ENCODE assay signal across 8 cellular contexts in the genomic region with DNA sequence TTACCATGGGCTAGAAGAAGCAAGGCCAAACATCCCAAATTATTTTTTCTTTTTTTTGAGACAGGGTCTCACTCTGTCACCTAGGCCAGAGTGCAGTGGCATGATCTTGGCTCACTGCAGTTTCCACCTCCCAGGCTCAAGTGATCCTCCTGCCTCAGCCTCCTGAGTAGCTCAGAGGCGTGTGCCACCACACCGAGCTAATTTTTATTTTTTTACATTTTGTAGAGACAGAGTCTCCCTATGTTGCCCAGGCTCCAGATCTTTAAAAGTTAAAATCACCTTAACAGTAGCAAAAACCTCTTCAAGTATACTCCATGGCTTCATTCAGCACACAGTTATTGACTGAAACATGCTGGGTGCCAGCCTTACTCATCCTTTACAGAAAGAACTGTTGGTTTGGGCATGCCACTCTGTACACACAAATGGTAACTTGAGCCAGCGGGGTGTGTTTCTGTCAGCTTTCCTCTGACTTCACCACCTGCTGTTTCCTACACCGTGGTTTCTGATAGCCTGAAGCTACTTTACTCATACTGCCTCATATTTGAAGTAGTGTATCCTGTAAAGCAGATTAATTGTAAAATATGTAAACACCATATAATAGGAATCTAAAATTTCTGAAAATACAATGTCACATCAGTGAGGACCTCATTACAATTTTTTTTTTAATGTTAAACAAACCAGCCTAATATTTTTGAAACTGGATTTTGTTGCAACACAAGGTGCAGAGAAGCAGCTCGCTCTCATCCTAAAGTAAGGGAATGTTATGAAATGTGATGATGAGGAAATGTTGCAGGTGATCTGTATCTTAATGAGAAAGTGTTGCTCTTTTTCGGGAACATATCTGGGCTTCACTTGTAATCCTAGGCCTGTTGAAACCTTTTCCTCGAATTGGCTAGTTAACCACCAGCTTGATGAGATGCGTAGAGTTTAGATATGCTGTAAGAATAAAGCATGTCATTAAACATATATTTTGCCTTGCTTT.
DNase-seq lines count a peak whose midpoint lies in the region; ATAC-seq, FAIRE-seq and TF ChIP-seq lines count a peak whose summit lies in the region.

No MANE protein-coding gene starts in this region.

- H3K27me3 ChIP-seq in liver (ENCODE audit: control insufficient read depth in 4 of 4, insufficient read depth in 4 of 4, low read length in 3 of 4) (no peaks in the 10 kb centered on the region), esophagus muscularis mucosa (no peaks in the 10 kb centered on the region)

- intact Hi-C loops in esophagus muscularis mucosa (cut with DNase I): no loop called here

- no peaks in the 10 kb centered on the region for H3K9me3 ChIP-seq in T-helper 17 cell (ENCODE audit: control insufficient read depth, low read length, poor library complexity, severe bottlenecking)
- no peaks in the 10 kb centered on the region for H3K9me3 ChIP-seq in liver (ENCODE audit: control insufficient read depth in 4 of 4, low read length in 3 of 4)
- H3K9me3 ChIP-seq in esophagus muscularis mucosa: no peaks in the 10 kb centered on the region

- peaks cover 7% of the 10 kb centered on the region for H3K36me3 Mint-ChIP-seq in T-helper 17 cell (ENCODE audit: low read depth)

- DNase-seq in COLO668 (lab: John Stamatoyannopoulos, UW; ENCODE audit: unreplicated experiment) (peak; percentile 88), NB4 (ENCODE audit: low read depth) (peak; percentile 35), T-helper 17 cell (no peak), D721Med (ENCODE audit: insufficient read length, low spot score) (no peak), esophagus muscularis mucosa (ENCODE audit: extremely low spot score) (no peak)

- TF ChIP-seq RAD21 in liver (IDR thresholded peaks at IDR 0.05): peak; percentile 36 to 49

- no peak for TF ChIP-seq EP300 in esophagus muscularis mucosa (IDR thresholded peaks at IDR 0.05)

- H3K9ac ChIP-seq in liver (ENCODE audit: low read depth in 1 of 2, low read length in 2 of 2): no peak overlapping the region

- no peak for ATAC-seq in T-helper 17 cell
- ATAC-seq in HG02885 (IDR thresholded peaks at IDR 0.05; ENCODE audit: poor library complexity, unreplicated experiment): no peak
- ATAC-seq in GM19035 (IDR thresholded peaks at IDR 0.05; ENCODE audit: unreplicated experiment): no peak

- H3K36me3 ChIP-seq in liver (ENCODE audit: control insufficient read depth in 4 of 4, insufficient read depth in 3 of 4, low read depth in 1 of 4, low read length in 3 of 4): peaks cover 1 to 11% (median 9%) of the 10 kb centered on the region in 4 donors
- H3K36me3 ChIP-seq in esophagus muscularis mucosa: peaks cover 9 to 37% (median 15%) of the 10 kb centered on the region in 4 donors

- no peak overlapping the region for H3K4me3 ChIP-seq in NB4 (ENCODE audit: low read depth, low read length)
- no peak overlapping the region for H3K4me3 ChIP-seq in liver (ENCODE audit: low read depth in 1 of 3, low read length in 3 of 3)
- no peak overlapping the region for H3K4me3 ChIP-seq in esophagus muscularis mucosa

- no peak overlapping the region for H3K4me3 Mint-ChIP-seq in T-helper 17 cell

- WGBS in liver: 67% methylated on average over 8 of the region's 8 CpGs
- WGBS in esophagus muscularis mucosa: 82% methylated on average over 8 of the region's 8 CpGs

- TF ChIP-seq CTCF in NB4 (IDR thresholded peaks at IDR 0.05; ENCODE audit: low read depth, low read length) (no peak), liver (IDR thresholded peaks at IDR 0.05; ENCODE audit: low read depth, low read length, missing input control) (no peak), D721Med (IDR thresholded peaks at IDR 0.05; ENCODE audit: insufficient read depth, missing control alignments) (no peak), esophagus muscularis mucosa (IDR thresholded peaks at IDR 0.05) (no peak)

- no peaks in the 10 kb centered on the region for H3K27me3 Mint-ChIP-seq in T-helper 17 cell

- H3K27ac Mint-ChIP-seq in T-helper 17 cell: peak overlapping the region; percentile 43

- H3K27ac ChIP-seq in liver (ENCODE audit: low read depth in 1 of 2, low read length in 2 of 2) (peak overlapping the region; percentile 53 to 84), esophagus muscularis mucosa (replicated peaks in 1 of 4) (peak overlapping the region in 1 of 4 donors; percentile 6)

- TF ChIP-seq POLR2A in NB4 (IDR thresholded peaks at IDR 0.05; ENCODE audit: extremely low read depth, insufficient read length) (no peak), esophagus muscularis mucosa (IDR thresholded peaks at IDR 0.05; ENCODE audit: low read depth) (no peak)

- FAIRE-seq in D721Med (lab: Jason Lieb, UNC): no peak

- H3K4me1 Mint-ChIP-seq in T-helper 17 cell: no peaks in the 10 kb centered on the region

- peaks cover 5 to 20% (median 12%) of the 10 kb centered on the region in 4 donors for H3K4me1 ChIP-seq in liver (ENCODE audit: control insufficient read depth in 4 of 4, insufficient read depth in 4 of 4, low read length in 3 of 4)
- peaks cover 0 to 17% (median 11%) of the 10 kb centered on the region in 4 donors for H3K4me1 ChIP-seq in esophagus muscularis mucosa

TF ChIP-seq in liver, 16 proteins besides CTCF, POLR2A, EP300 and RAD21:
- TF ChIP-seq MAX (IDR thresholded peaks at IDR 0.05) (peak; percentile 40), ZBTB33 (IDR thresholded peaks at IDR 0.05) (peak; percentile 21), GABPA (IDR thresholded peaks at IDR 0.05 in 1 of 2, conservative IDR thresholded peaks at IDR 0.05 in 1 of 2) (no peak), JUND (IDR thresholded peaks at IDR 0.05) (peak; percentile 66 to 75), FOXA2 (IDR thresholded peaks at IDR 0.05) (peak; percentile 92), YY1 (IDR thresholded peaks at IDR 0.05) (peak; percentile 56), HNF4A (conservative IDR thresholded peaks at IDR 0.05) (peak; percentile 34 to 47), SP1 (IDR thresholded peaks at IDR 0.05) (peak; percentile 50), REST (IDR thresholded peaks at IDR 0.05) (no peak), FOXA1 (IDR thresholded peaks at IDR 0.05) (peak; percentile 79), RXRA (IDR thresholded peaks at IDR 0.05) (peak; percentile 52 to 65)

Comparison
In these comparisons a context has a peak if more than half of its experiments do, and no peak if none do; other contexts are left out.
1. DNase-seq: peak in COLO668 (single experiment) and NB4 (single experiment); none in T-helper 17 cell (0 of 3), D721Med (single experiment) and esophagus muscularis mucosa (single experiment).